8 cellular contexts compared by ENCODE assay signal in the genomic region with DNA sequence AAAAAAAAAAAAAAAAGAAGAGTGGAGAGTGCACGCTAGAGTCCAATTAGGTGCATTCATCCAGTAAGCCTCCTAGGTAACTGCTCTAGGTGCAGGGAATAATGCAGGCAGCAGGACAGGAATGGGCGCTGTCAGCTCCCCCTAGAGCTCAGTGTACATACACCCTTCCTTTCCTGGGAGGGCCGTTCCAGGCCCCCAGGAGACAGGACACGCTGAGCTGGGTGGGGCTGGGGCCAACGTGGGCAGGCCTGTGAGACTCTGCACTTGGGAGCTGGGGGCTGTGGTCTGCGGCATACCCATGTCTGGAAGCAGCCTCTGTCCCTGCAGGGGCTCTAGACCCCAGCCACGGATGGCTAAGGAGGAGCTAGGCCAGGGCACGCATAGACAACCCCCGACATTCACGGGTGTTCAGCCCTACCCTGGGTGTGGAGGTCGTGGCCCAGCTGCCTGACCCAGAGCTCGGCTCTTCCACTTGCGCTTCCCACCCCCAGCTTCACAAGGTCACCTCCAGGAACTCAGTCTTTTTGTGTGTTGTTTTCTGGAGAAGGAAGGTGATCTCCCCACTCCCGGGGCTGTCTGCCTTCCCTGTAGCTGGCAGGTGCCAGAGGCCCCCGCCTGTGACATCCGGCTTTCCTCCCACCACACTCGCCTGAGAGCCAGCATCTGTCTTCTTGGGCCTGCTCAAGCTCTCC.
DNase-seq lines count a peak whose midpoint lies in the region; ATAC-seq and TF ChIP-seq lines count a peak whose summit lies in the region.

No MANE protein-coding gene starts in this region.

- H3K27me3 ChIP-seq in OCI-LY3 (ENCODE audit: low read depth, low read length) (no peaks in the 10 kb centered on the region; the same call in 1 of the 2 replicates), muscle layer of duodenum (ENCODE audit: low read depth, low read length) (no peaks in the 10 kb centered on the region)

- CTCF ChIA-PET in HEK293 (lab: Yijun Ruan, JAX) = interaction anchor here (0.6 to 5.7 kb wide), 13 partner anchors 8 to 420 kb away, joined by 3 to 34 read pairs (median 4); a partner anchor contains a TSS

- H3K36me3 ChIP-seq in HEK293 (ENCODE audit: control insufficient read depth in 2 of 2, insufficient read depth in 1 of 2, low read length in 2 of 2) = peaks cover 0 to 12% of the 10 kb centered on the region in 2 experiments; a peak in 1 of 3 replicates
- peaks cover 3% of the 10 kb centered on the region for H3K36me3 ChIP-seq in OCI-LY3 (replicated peaks; ENCODE audit: low read depth, low read length)
- H3K36me3 ChIP-seq in muscle layer of duodenum (ENCODE audit: control insufficient read depth in 1 of 2, insufficient read depth in 2 of 2, low read length in 2 of 2) = no peaks in the 10 kb centered on the region

- peak; percentile 65 for TF ChIP-seq CTCF in HEK293 (tag by site-specific recombination; IDR thresholded peaks at IDR 0.05)
- TF ChIP-seq CTCF in OCI-LY3 (IDR thresholded peaks at IDR 0.05; ENCODE audit: low read depth, low read length) = no peak

- peaks cover 12% of the 10 kb centered on the region for H3K36me3 Mint-ChIP-seq in central memory CD8-positive, alpha-beta T cell (ENCODE audit: insufficient read depth)

- H3K27ac Mint-ChIP-seq in central memory CD8-positive, alpha-beta T cell (ENCODE audit: low read depth) = peak overlapping the region; percentile 79

- ATAC-seq in central memory CD8-positive, alpha-beta T cell (replicated peaks; ENCODE audit: extremely low read depth, poor library complexity, severe bottlenecking) = peak; percentile 19

- no peaks in the 10 kb centered on the region for H3K27me3 Mint-ChIP-seq in central memory CD8-positive, alpha-beta T cell

- H3K4me2 ChIP-seq in OCI-LY3 (ENCODE audit: low read length) = peak overlapping the region; percentile 98

- H3K9me3 ChIP-seq in HEK293 (ENCODE audit: control insufficient read depth, insufficient read depth, low read depth, low read length) (no peaks in the 10 kb centered on the region), OCI-LY3 (ENCODE audit: insufficient read depth, low read length) (no peaks in the 10 kb centered on the region), muscle layer of duodenum (ENCODE audit: control insufficient read depth in 1 of 2, low read length in 2 of 2) (no peaks in the 10 kb centered on the region)

- peak overlapping the region; percentile 82 for H3K4me3 Mint-ChIP-seq in central memory CD8-positive, alpha-beta T cell

- peak overlapping the region; percentile 95 for H3K9ac ChIP-seq in OCI-LY3 (ENCODE audit: low read length)

- H3K27ac ChIP-seq in HEK293 (ENCODE audit: extremely low read depth, low read depth, low read length) (peak overlapping the region; percentile 94; the same call in 1 of the 2 replicates), OCI-LY3 (ENCODE audit: low read length) (peak overlapping the region; percentile 76), muscle layer of duodenum (ENCODE audit: low read length) (peak overlapping the region; percentile 31)

- peaks cover 4% of the 10 kb centered on the region; the same call in 1 of the 2 replicates for H4K20me1 ChIP-seq in OCI-LY3 (ENCODE audit: insufficient read depth, low read length)

- H3K79me2 ChIP-seq in OCI-LY3 (ENCODE audit: low read length) = peaks cover 5% of the 10 kb centered on the region; the same call in 1 of the 2 replicates

- H3K4me1 ChIP-seq in HEK293 (ENCODE audit: control insufficient read depth, insufficient read depth, low read length) (peaks cover 9% of the 10 kb centered on the region), OCI-LY3 (ENCODE audit: low read length) (peaks cover 17% of the 10 kb centered on the region), muscle layer of duodenum (ENCODE audit: control insufficient read depth in 1 of 2, insufficient read depth in 2 of 2, low read length in 2 of 2) (peaks cover 9 to 56% of the 10 kb centered on the region in 2 donors)

- H3K4me1 Mint-ChIP-seq in central memory CD8-positive, alpha-beta T cell = peaks cover 32% of the 10 kb centered on the region

- DNase-seq in NCI-H1417 (lab: John Stamatoyannopoulos, UW) = peak; percentile 47 to 69 (median 54)
- DNase-seq in NCI-H1417 treated with DMSO at 0.1 percent for 48 hours (lab: John Stamatoyannopoulos, UW) = no peak
- DNase-seq in central memory CD8-positive, alpha-beta T cell (ENCODE audit: low spot score in 2 of 2) = no peak
- no peak for DNase-seq in NCI-H1048 (lab: John Stamatoyannopoulos, UW)
- DNase-seq in NOMO-1 treated with dmso at 0.1 percent for 144 hours (lab: John Stamatoyannopoulos, UW; ENCODE audit: unreplicated experiment) = no peak

- POLR2A ChIA-PET in HEK293 (lab: Yijun Ruan, JAX) = interaction anchor here (0.5 to 2.8 kb wide), 19 partner anchors 8 to 1330 kb away, joined by 3 to 25 read pairs (median 6); a partner anchor contains a TSS

- no peaks in the 10 kb centered on the region for H3K9me3 Mint-ChIP-seq in central memory CD8-positive, alpha-beta T cell

- H3K4me3 ChIP-seq in HEK293 (ENCODE audit: low read depth, low read length) (peak overlapping the region; percentile 66), OCI-LY3 (ENCODE audit: low read length) (peak overlapping the region; percentile 92), muscle layer of duodenum (ENCODE audit: low read depth in 1 of 2, low read length in 2 of 2) (peak overlapping the region; percentile 55 to 70)

- H2AFZ ChIP-seq in OCI-LY3 (ENCODE audit: low read depth, low read length) = no peak overlapping the region

TF ChIP-seq in HEK293, 187 proteins besides CTCF, POLR2A, EP300 and RAD21 (continues in another document):
- TF ChIP-seq EGR2 (tag by site-specific recombination; IDR thresholded peaks at IDR 0.05; ENCODE audit: low read depth) = no peak
- peak; percentile 75 for TF ChIP-seq GLIS1 (tag by site-specific recombination; IDR thresholded peaks at IDR 0.05)
- TF ChIP-seq KLF1 (tag by site-specific recombination; IDR thresholded peaks at IDR 0.05) = peak; percentile 42
- TF ChIP-seq, protein P1, sequence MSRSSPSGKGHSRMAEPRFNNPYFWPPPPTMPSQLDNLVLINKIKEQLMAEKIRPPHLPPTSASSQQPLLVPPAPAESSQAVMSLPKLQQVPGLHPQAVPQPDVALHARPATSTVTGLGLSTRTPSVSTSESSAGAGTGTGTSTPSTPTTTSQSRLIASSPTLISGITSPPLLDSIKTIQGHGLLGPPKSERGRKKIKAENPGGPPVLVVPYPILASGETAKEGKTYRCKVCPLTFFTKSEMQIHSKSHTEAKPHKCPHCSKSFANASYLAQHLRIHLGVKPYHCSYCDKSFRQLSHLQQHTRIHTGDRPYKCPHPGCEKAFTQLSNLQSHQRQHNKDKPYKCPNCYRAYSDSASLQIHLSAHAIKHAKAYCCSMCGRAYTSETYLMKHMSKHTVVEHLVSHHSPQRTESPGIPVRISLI (tag by site-specific recombination; IDR thresholded peaks at IDR 0.05) = peak; percentile 94; the same call in 1 of the 2 replicates
- no peak for TF ChIP-seq REPIN1 (tag by site-specific recombination; IDR thresholded peaks at IDR 0.05; ENCODE audit: low read depth)
- peak; percentile 70; the same call in 1 of the 2 replicates for TF ChIP-seq IKZF3 (tag by site-specific recombination; IDR thresholded peaks at IDR 0.05)
- TF ChIP-seq ZNF121 (tag by site-specific recombination; IDR thresholded peaks at IDR 0.05) = peak; percentile 59; the same call in 1 of the 2 replicates
- peak; percentile 59 for TF ChIP-seq GLIS2 (tag by site-specific recombination; IDR thresholded peaks at IDR 0.05)
- peak; percentile 97 for TF ChIP-seq ZNF341 (tag by site-specific recombination; IDR thresholded peaks at IDR 0.05; ENCODE audit: low read depth)
- no peak for TF ChIP-seq ZEB2 (tag by site-specific recombination; IDR thresholded peaks at IDR 0.05)
- TF ChIP-seq ZNF596 (tag by site-specific recombination; IDR thresholded peaks at IDR 0.05) = no peak
- TF ChIP-seq, protein P2, sequence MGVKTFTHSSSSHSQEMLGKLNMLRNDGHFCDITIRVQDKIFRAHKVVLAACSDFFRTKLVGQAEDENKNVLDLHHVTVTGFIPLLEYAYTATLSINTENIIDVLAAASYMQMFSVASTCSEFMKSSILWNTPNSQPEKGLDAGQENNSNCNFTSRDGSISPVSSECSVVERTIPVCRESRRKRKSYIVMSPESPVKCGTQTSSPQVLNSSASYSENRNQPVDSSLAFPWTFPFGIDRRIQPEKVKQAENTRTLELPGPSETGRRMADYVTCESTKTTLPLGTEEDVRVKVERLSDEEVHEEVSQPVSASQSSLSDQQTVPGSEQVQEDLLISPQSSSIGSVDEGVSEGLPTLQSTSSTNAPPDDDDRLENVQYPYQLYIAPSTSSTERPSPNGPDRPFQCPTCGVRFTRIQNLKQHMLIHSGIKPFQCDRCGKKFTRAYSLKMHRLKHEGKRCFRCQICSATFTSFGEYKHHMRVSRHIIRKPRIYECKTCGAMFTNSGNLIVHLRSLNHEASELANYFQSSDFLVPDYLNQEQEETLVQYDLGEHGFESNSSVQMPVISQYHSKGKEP (tag by site-specific recombination; IDR thresholded peaks at IDR 0.05) = peak; percentile 80
- TF ChIP-seq, protein P3, sequence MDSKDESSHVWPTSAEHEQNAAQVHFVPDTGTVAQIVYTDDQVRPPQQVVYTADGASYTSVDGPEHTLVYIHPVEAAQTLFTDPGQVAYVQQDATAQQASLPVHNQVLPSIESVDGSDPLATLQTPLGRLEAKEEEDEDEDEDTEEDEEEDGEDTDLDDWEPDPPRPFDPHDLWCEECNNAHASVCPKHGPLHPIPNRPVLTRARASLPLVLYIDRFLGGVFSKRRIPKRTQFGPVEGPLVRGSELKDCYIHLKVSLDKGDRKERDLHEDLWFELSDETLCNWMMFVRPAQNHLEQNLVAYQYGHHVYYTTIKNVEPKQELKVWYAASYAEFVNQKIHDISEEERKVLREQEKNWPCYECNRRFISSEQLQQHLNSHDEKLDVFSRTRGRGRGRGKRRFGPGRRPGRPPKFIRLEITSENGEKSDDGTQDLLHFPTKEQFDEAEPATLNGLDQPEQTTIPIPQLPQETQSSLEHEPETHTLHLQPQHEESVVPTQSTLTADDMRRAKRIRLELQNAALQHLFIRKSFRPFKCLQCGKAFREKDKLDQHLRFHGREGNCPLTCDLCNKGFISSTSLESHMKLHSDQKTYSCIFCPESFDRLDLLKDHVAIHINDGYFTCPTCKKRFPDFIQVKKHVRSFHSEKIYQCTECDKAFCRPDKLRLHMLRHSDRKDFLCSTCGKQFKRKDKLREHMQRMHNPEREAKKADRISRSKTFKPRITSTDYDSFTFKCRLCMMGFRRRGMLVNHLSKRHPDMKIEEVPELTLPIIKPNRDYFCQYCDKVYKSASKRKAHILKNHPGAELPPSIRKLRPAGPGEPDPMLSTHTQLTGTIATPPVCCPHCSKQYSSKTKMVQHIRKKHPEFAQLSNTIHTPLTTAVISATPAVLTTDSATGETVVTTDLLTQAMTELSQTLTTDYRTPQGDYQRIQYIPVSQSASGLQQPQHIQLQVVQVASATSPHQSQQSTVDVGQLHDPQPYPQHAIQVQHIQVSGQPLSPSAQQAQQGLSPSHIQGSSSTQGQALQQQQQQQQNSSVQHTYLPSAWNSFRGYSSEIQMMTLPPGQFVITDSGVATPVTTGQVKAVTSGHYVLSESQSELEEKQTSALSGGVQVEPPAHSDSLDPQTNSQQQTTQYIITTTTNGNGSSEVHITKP (tag by site-specific recombination; IDR thresholded peaks at IDR 0.05) = peak; percentile 96

Comparison
In these comparisons a context has a peak if more than half of its experiments do, and no peak if none do; other contexts are left out.
1. DNase-seq: peak in NCI-H1417 (3 of 3); none in NCI-H1417 treated with DMSO at 0.1 percent for 48 hours (single experiment), central memory CD8-positive, alpha-beta T cell (0 of 2), NCI-H1048 (single experiment) and NOMO-1 treated with dmso at 0.1 percent for 144 hours (single experiment).
2. H3K27ac ChIP-seq: peak in every context shown above with its lines; median percentile 94 in HEK293; 76 in OCI-LY3; 31 in muscle layer of duodenum.
3. Peak in every context shown above with its lines, with median percentiles within 50 percentile points of each other: H3K4me3 ChIP-seq.